In the genomic region with DNA sequence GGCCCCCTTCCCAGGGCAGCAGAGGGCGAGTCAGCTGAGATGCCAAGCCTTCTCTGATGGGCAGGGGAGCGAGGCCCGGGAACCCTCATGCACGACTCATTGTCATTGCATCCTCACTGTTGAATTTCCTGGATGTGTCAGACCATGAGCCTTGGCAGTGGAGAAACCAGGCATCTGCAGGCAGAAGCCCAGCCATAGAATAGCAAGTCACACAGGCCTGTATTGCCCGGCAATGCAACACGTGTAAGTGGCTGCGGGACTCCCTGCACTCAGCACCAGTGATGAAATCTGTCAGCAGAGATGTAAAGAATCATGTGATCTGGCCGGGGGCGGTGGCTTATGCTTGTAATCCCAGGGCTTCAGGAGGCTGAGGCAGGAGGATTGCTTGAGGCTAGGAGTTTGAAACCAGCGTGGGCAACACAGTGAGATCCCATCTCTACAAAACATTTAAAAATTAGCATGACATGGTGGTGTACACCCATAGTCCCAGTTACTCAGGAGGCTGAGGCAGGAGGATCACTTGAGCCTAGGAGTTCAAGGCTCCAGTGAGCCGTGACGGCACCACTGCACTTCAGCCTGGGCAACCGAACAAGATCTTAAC, we compare ENCODE assay signal across 12 cellular contexts.
DNase-seq lines count a peak whose midpoint lies in the region; ATAC-seq and TF ChIP-seq lines count a peak whose summit lies in the region.
"Had no signal": no experiment of that assay in that cellular context is flagged by ENCODE, and none has a peak within 500 bp of the region (broad histone marks: within the 10 kb centered on the region; RNA-seq: fewer than 3 reads in every experiment).

No MANE protein-coding gene starts in this region.

- POLR2A ChIA-PET in Caco-2 (lab: Charles Lee): no interaction called here

- peak overlapping the region; percentile 89 for H3K27ac Mint-ChIP-seq in Caco-2 (ENCODE audit: unreplicated experiment)
- H3K27ac Mint-ChIP-seq in dendritic cell treated with granulocyte-macrophage colony-stimulating factor and Interleukin-4, amounts not matched to agents 40 ng/mL and 50 ng/mL, for 4 days: peak overlapping the region; percentile 82

- CTCF ChIA-PET in Caco-2 (lab: Charles Lee): interaction anchor here (1.3 to 1.5 kb wide), 2 partner anchors 61 to 336 kb away, joined by 6 read pairs; no protein-coding TSS in a partner anchor

- TF ChIP-seq CTCF in Caco-2 (IDR thresholded peaks at IDR 0.05; ENCODE audit: insufficient read depth in 1 of 2, low read depth in 1 of 2, low read length in 1 of 2, severe bottlenecking in 1 of 2, unreplicated experiment in 1 of 2): no peak
- no peak for TF ChIP-seq CTCF in mucosa of descending colon (IDR thresholded peaks at IDR 0.05)

- intact Hi-C loops in Caco-2 (cut with micrococcal nuclease; ENCODE audit: unreplicated experiment): no loop called here
- intact Hi-C loops in dendritic cell treated with granulocyte-macrophage colony-stimulating factor and Interleukin-4, amounts not matched to agents 40 ng/mL and 50 ng/mL, for 4 days (cut with micrococcal nuclease): loop anchor here (5.0 kb wide), 1 partner anchor 170 kb away; no protein-coding TSS in a partner anchor
- intact Hi-C loops in mucosa of descending colon (cut with DNase I, micrococcal nuclease): no loop called here

- no peaks in the 10 kb centered on the region for H3K36me3 ChIP-seq in Caco-2 (ENCODE audit: control insufficient read depth, insufficient read depth, low read length)
- H3K36me3 ChIP-seq in MG63: no peaks in the 10 kb centered on the region
- H3K36me3 ChIP-seq in mucosa of descending colon (ENCODE audit: low read depth): no peaks in the 10 kb centered on the region
- H3K36me3 ChIP-seq: ascending aorta had no signal

- H3K27me3 Mint-ChIP-seq in Caco-2 (ENCODE audit: insufficient read depth, unreplicated experiment): no peaks in the 10 kb centered on the region
- H3K27me3 Mint-ChIP-seq in dendritic cell treated with granulocyte-macrophage colony-stimulating factor and Interleukin-4, amounts not matched to agents 40 ng/mL and 50 ng/mL, for 4 days: peaks cover 17% of the 10 kb centered on the region

- no peaks in the 10 kb centered on the region for H3K36me3 Mint-ChIP-seq in Caco-2 (ENCODE audit: insufficient read depth, unreplicated experiment)
- no peaks in the 10 kb centered on the region for H3K36me3 Mint-ChIP-seq in dendritic cell treated with granulocyte-macrophage colony-stimulating factor and Interleukin-4, amounts not matched to agents 40 ng/mL and 50 ng/mL, for 4 days (ENCODE audit: low read depth)

- H3K9me3 Mint-ChIP-seq in Caco-2 (ENCODE audit: unreplicated experiment): no peaks in the 10 kb centered on the region
- H3K9me3 Mint-ChIP-seq in dendritic cell treated with granulocyte-macrophage colony-stimulating factor and Interleukin-4, amounts not matched to agents 40 ng/mL and 50 ng/mL, for 4 days: no peaks in the 10 kb centered on the region

- ATAC-seq in mucosa of descending colon (no peak), GM18502 (IDR thresholded peaks at IDR 0.05; ENCODE audit: poor library complexity, unreplicated experiment) (no peak)

- DNase-seq in Caco-2 (no peak), MG63 (peak; percentile 76), mucosa of descending colon (peak in 2 of 3 donors; percentile 38 to 46), NCI-H1092 (lab: John Stamatoyannopoulos, UW) (no peak)
- no peak for DNase-seq in activated CD4-positive, alpha-beta T cell treated with anti-CD3 and anti-CD28 coated beads, Interleukin-2, amount 50 U/mL, for 48 hours
- DNase-seq in activated CD4-positive, alpha-beta T cell treated with anti-CD3 and anti-CD28 coated beads for 1 hour: no peak
- DNase-seq: effector memory CD4-positive, alpha-beta T cell; NCI-H1694 treated with DMSO at 0.1 percent for 48 hours; T1000 had no signal

- H3K9me3 ChIP-seq in Caco-2 (no peaks in the 10 kb centered on the region), MG63 (no peaks in the 10 kb centered on the region), mucosa of descending colon (no peaks in the 10 kb centered on the region)
- H3K9me3 ChIP-seq: ascending aorta had no signal

- no TSS peak for BruUV-seq in Caco-2 (replicated peaks; lab: Mats Ljungman, UMichigan)

- H3K4me3 ChIP-seq in Caco-2 (ENCODE audit: low read depth, low read length): no peak overlapping the region
- H3K4me3 ChIP-seq in MG63: no peak overlapping the region
- H3K4me3 ChIP-seq in mucosa of descending colon: no peak overlapping the region
- H3K4me3 ChIP-seq: ascending aorta had no signal

- peaks cover 26% of the 10 kb centered on the region for H3K4me1 Mint-ChIP-seq in Caco-2 (ENCODE audit: low read depth, unreplicated experiment)
- H3K4me1 Mint-ChIP-seq in dendritic cell treated with granulocyte-macrophage colony-stimulating factor and Interleukin-4, amounts not matched to agents 40 ng/mL and 50 ng/mL, for 4 days (ENCODE audit: low read depth): peaks cover 70% of the 10 kb centered on the region

- H3K4me1 ChIP-seq in Caco-2 (peaks cover 32% of the 10 kb centered on the region), mucosa of descending colon (ENCODE audit: low read depth) (peaks cover 5% of the 10 kb centered on the region)
- H3K4me1 ChIP-seq: ascending aorta had no signal

- H3K27me3 ChIP-seq in Caco-2 (replicated peaks; ENCODE audit: control insufficient read depth, insufficient read depth, low read length) (no peaks in the 10 kb centered on the region), MG63 (no peaks in the 10 kb centered on the region)
- H3K27me3 ChIP-seq: ascending aorta had no signal

- H3K4me3 Mint-ChIP-seq in Caco-2 (ENCODE audit: unreplicated experiment): no peak overlapping the region
- no peak overlapping the region for H3K4me3 Mint-ChIP-seq in dendritic cell treated with granulocyte-macrophage colony-stimulating factor and Interleukin-4, amounts not matched to agents 40 ng/mL and 50 ng/mL, for 4 days

Comparison
In these comparisons a context has a peak if more than half of its experiments do, and no peak if none do; other contexts are left out.
1. DNase-seq: peak in MG63 (single experiment) and mucosa of descending colon (2 of 3); none in Caco-2 (0 of 2), NCI-H1092 (single experiment), activated CD4-positive, alpha-beta T cell treated with anti-CD3 and anti-CD28 coated beads, Interleukin-2, amount 50 U/mL, for 48 hours (0 of 2) and activated CD4-positive, alpha-beta T cell treated with anti-CD3 and anti-CD28 coated beads for 1 hour (single experiment).